In genomic region chr6:95577317-95578105, GRCh38 we compare ENCODE assay signal across 8 cellular contexts. TPM values are rescaled to one million over a fixed set of nuclear protein-coding genes. Genes with fewer than 3 reads are reported as not detected.
A peak's percentile ranks its signal among the peaks of the same experiment; 100 is the strongest.
DNase-seq lines count a peak whose midpoint lies in the region; ATAC-seq and TF ChIP-seq lines count a peak whose summit lies in the region.

MANEA (plus strand) TSS chr6:95577535; CDS start chr6:95586440, 8,905 bp downstream.

- no peaks in the 10 kb centered on the region for H3K27me3 ChIP-seq in thoracic aorta (replicated peaks; ENCODE audit: insufficient read depth)

- DNase-seq in GM10266 (ENCODE audit: extremely low spot score) (peak; percentile 82), NCI-H1092 (lab: John Stamatoyannopoulos, UW) (peak; percentile 45), SKM-1 (lab: John Stamatoyannopoulos, UW; ENCODE audit: unreplicated experiment) (peak; percentile 75), glutamatergic neuron (peak; percentile 86), osteocyte (ENCODE audit: extremely low spot score, unreplicated experiment) (peak; percentile 90), thoracic aorta (ENCODE audit: low spot score) (peak; percentile 45)
- peak; percentile 76 to 82 for DNase-seq in activated naive CD4-positive, alpha-beta T cell treated with anti-CD3 and anti-CD28 coated beads, Interleukin-2, amount 50 U/mL, for 72 hours (ENCODE audit: low spot score in 2 of 2)

- H3K36me3 ChIP-seq in thoracic aorta: no peaks in the 10 kb centered on the region

- H3K27me3 Mint-ChIP-seq in glutamatergic neuron (ENCODE audit: unreplicated experiment) (no peaks in the 10 kb centered on the region), osteocyte (ENCODE audit: unreplicated experiment) (no peaks in the 10 kb centered on the region)

- H3K9me3 Mint-ChIP-seq in activated naive CD4-positive, alpha-beta T cell treated with anti-CD3 and anti-CD28 coated beads, Interleukin-2, amount 50 U/mL, for 72 hours: no peaks in the 10 kb centered on the region
- H3K9me3 Mint-ChIP-seq in glutamatergic neuron (ENCODE audit: unreplicated experiment) (no peaks in the 10 kb centered on the region), osteocyte (ENCODE audit: unreplicated experiment) (no peaks in the 10 kb centered on the region)

- H3K27ac Mint-ChIP-seq in activated naive CD4-positive, alpha-beta T cell treated with anti-CD3 and anti-CD28 coated beads, Interleukin-2, amount 50 U/mL, for 72 hours: peak within 1 kb of the TSS; percentile 95 to 99
- peak within 1 kb of the TSS; percentile 98 for H3K27ac Mint-ChIP-seq in glutamatergic neuron (ENCODE audit: unreplicated experiment)
- H3K27ac Mint-ChIP-seq in osteocyte (ENCODE audit: unreplicated experiment): peak within 1 kb of the TSS; percentile 98

- H3K4me1 Mint-ChIP-seq in glutamatergic neuron (ENCODE audit: low read depth, unreplicated experiment) (peaks cover 9% of the 10 kb centered on the region), osteocyte (ENCODE audit: unreplicated experiment) (peaks cover 34% of the 10 kb centered on the region)

- TF ChIP-seq CTCF in GM10266 (IDR thresholded peaks at IDR 0.05; ENCODE audit: control insufficient read depth, insufficient read depth, low read depth, missing control alignments): no peak
- no peak for TF ChIP-seq CTCF in glutamatergic neuron (IDR thresholded peaks at IDR 0.05; ENCODE audit: partially characterized antibody, unreplicated experiment)
- no peak for TF ChIP-seq CTCF in osteocyte (IDR thresholded peaks at IDR 0.05)
- TF ChIP-seq CTCF in thoracic aorta (IDR thresholded peaks at IDR 0.05): no peak

- peaks cover 13% of the 10 kb centered on the region in 2 donors for H3K36me3 Mint-ChIP-seq in activated naive CD4-positive, alpha-beta T cell treated with anti-CD3 and anti-CD28 coated beads, Interleukin-2, amount 50 U/mL, for 72 hours
- H3K36me3 Mint-ChIP-seq in glutamatergic neuron (ENCODE audit: unreplicated experiment) (no peaks in the 10 kb centered on the region), osteocyte (ENCODE audit: unreplicated experiment) (no peaks in the 10 kb centered on the region)

- H3K27ac ChIP-seq in thoracic aorta: peak within 1 kb of the TSS; percentile 93

- ATAC-seq in HG02610 (IDR thresholded peaks at IDR 0.05; ENCODE audit: unreplicated experiment) (peak; percentile 82), thoracic aorta (ENCODE audit: insufficient number of reproducible peaks, low FRiP score, low read depth) (peak; percentile 87)
- peak; percentile 91 to 92 for ATAC-seq in activated naive CD4-positive, alpha-beta T cell treated with anti-CD3 and anti-CD28 coated beads, Interleukin-2, amount 50 U/mL, for 72 hours

- H3K4me1 ChIP-seq in thoracic aorta (ENCODE audit: control insufficient read depth in 1 of 2, low read depth in 2 of 2): peaks cover 23 to 28% of the 10 kb centered on the region in 2 donors

- H3K4me3 Mint-ChIP-seq in glutamatergic neuron (ENCODE audit: unreplicated experiment) (peak within 1 kb of the TSS; percentile 93), osteocyte (ENCODE audit: unreplicated experiment) (peak within 1 kb of the TSS; percentile 94)

- H3K9me3 ChIP-seq in thoracic aorta: no peaks in the 10 kb centered on the region

- H3K4me3 ChIP-seq in thoracic aorta: peak within 1 kb of the TSS; percentile 90

RNA-seq across cellular contexts. Expression of gene MANEA, which starts in this region (rescaled TPM):
- total RNA-seq in activated naive CD4-positive, alpha-beta T cell treated with anti-CD3 and anti-CD28 coated beads, Interleukin-2, amount 50 U/mL, for 72 hours: 10 to 100 TPM; 15.6 to 16.4 TPM
- total RNA-seq in glutamatergic neuron (ENCODE audit: unreplicated experiment) (11.7 TPM), osteocyte (13.4 and 16.4 TPM in 2 replicates), thoracic aorta (10 to 100 TPM in 1 of 2 donors, 1 to 10 TPM in 1; 7.6 to 13.3 TPM)

Comparison
In these comparisons a context has a peak if more than half of its experiments do, and no peak if none do; other contexts are left out.
1. Peak in every context shown above with its lines: DNase-seq, ATAC-seq, H3K4me3 ChIP-seq and H3K27ac ChIP-seq.